Comparison of ENCODE assay signal across 24 cellular contexts in the genomic region with DNA sequence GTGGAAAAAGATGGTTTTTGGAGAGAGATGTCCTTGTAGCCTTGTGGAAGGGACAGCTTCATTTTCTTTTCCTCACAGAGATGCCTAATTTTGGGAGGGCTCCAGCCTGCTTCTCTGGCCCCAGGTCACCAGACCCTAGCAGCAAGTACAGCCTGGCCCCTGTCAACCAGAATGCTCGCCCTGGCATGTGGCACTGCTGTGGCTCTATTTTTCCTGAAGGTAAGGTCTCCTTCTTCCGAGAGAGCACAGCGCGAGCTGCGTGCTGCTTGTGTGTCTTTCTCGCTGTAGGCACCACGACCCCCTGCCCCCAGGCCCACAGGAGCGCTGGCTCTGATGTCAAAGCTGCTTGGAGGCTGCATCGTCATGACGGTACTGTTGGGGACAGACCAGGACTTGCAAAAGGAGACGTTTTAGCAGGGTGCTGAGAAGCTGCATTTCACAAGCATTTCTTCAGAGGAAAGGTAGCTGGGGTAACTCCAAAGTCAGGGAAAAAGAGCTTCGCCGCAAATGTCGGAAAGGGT. TPM values are rescaled to one million over a fixed set of nuclear protein-coding genes. Genes with fewer than 3 reads are reported as not detected.
"Had no signal": no experiment of that assay in that cellular context is flagged by ENCODE, and none has a peak within 500 bp of the region (broad histone marks: within the 10 kb centered on the region; RNA-seq: fewer than 3 reads in every experiment).

No MANE protein-coding gene starts in this region.

- H3K4me1 ChIP-seq: breast epithelium, esophagus squamous epithelium, gastrocnemius medialis, left ventricle myocardium inferior, thyroid gland had no signal

- H3K36me3 ChIP-seq: breast epithelium had no signal

- H3K27ac Mint-ChIP-seq: activated naive CD4-positive, alpha-beta T cell treated with anti-CD3 and anti-CD28 coated beads for 36 hours; activated naive CD8-positive, alpha-beta T cell treated with anti-CD3 and anti-CD28 coated beads, Interleukin-2, amount 10 ng/mL, durations not matched to agents 7 days and 5 days; endodermal cell; T-helper 1 cell treated with Interleukin-12 subunit alpha and Interleukin-12 subunit beta and Interleukin-4 antibody, amounts not matched to agents 30 μg/mL and 1 μg/mL, for 36 hours; WTC11 had no signal

- H3K36me3 Mint-ChIP-seq: WTC11 had no signal

- H3K27me3 ChIP-seq: breast epithelium, esophagus squamous epithelium, gastrocnemius medialis, thyroid gland had no signal

- ATAC-seq: gastrocnemius medialis had no signal

- H3K4me3 Mint-ChIP-seq: activated naive CD4-positive, alpha-beta T cell treated with anti-CD3 and anti-CD28 coated beads for 36 hours; activated naive CD8-positive, alpha-beta T cell treated with anti-CD3 and anti-CD28 coated beads, Interleukin-2, amount 10 ng/mL, durations not matched to agents 7 days and 5 days; endodermal cell; nephron; T-helper 1 cell treated with Interleukin-12 subunit alpha and Interleukin-12 subunit beta and Interleukin-4 antibody, amounts not matched to agents 30 μg/mL and 1 μg/mL, for 36 hours; WTC11 had no signal

- DNase-seq: activated effector memory CD4-positive, alpha-beta T cell treated with Interleukin-2 at 50 U/mL for 16 hours; activated naive CD4-positive, alpha-beta T cell treated with anti-CD3 and anti-CD28 coated beads for 36 hours; activated naive CD8-positive, alpha-beta T cell treated with anti-CD3 and anti-CD28 coated beads, Interleukin-2, amount 10 ng/mL, durations not matched to agents 7 days and 5 days; amniotic stem cell; cerebellar nuclear complex; endodermal cell; esophagus squamous epithelium; gastrocnemius medialis; hippocampal formation; kidney glomerular epithelial cell; left ventricle myocardium inferior; mammary epithelial cell; midbrain; occipital lobe; stimulated activated CD4-positive, alpha-beta T cell treated with anti-CD3 and anti-CD28 coated beads, Interleukin-4, amount 100 ng/mL, for 1 hour; stimulated activated naive CD8-positive, alpha-beta T cell treated with anti-CD3 and anti-CD28 coated beads, Interleukin-15, Interleukin-2, amounts not matched to agents 100 U/mL and 50 U/mL, for 24 hours; substantia nigra; T1000; thyroid gland had no signal

- H3K27me3 Mint-ChIP-seq: activated naive CD8-positive, alpha-beta T cell treated with anti-CD3 and anti-CD28 coated beads, Interleukin-2, amount 10 ng/mL, durations not matched to agents 7 days and 5 days had no signal

- H3K27ac ChIP-seq: breast epithelium, coronary artery, esophagus squamous epithelium, gastrocnemius medialis, left ventricle myocardium inferior, thyroid gland had no signal

- H3K9me3 ChIP-seq: breast epithelium, esophagus squamous epithelium, gastrocnemius medialis, left ventricle myocardium inferior, thyroid gland had no signal

- H3K9me3 Mint-ChIP-seq: activated naive CD4-positive, alpha-beta T cell treated with anti-CD3 and anti-CD28 coated beads for 36 hours; activated naive CD8-positive, alpha-beta T cell treated with anti-CD3 and anti-CD28 coated beads, Interleukin-2, amount 10 ng/mL, durations not matched to agents 7 days and 5 days; endodermal cell; nephron; T-helper 1 cell treated with Interleukin-12 subunit alpha and Interleukin-12 subunit beta and Interleukin-4 antibody, amounts not matched to agents 30 μg/mL and 1 μg/mL, for 36 hours; WTC11 had no signal

- H3K4me3 ChIP-seq: breast epithelium, coronary artery, esophagus squamous epithelium, gastrocnemius medialis, left ventricle myocardium inferior, thyroid gland had no signal

- H3K4me1 Mint-ChIP-seq: endodermal cell, nephron, WTC11 had no signal

RNA-seq across cellular contexts. Expression of a gene that starts 58.7 kb away (rescaled TPM):
- total RNA-seq: activated naive CD4-positive, alpha-beta T cell treated with anti-CD3 and anti-CD28 coated beads for 36 hours; activated naive CD8-positive, alpha-beta T cell treated with anti-CD3 and anti-CD28 coated beads, Interleukin-2, amount 10 ng/mL, durations not matched to agents 7 days and 5 days; breast epithelium; esophagus squamous epithelium; mammary epithelial cell; thyroid gland had no signal
- polyA plus RNA-seq: mammary epithelial cell had no signal
